1 cellular context compared by ENCODE assay signal in the genomic region with DNA sequence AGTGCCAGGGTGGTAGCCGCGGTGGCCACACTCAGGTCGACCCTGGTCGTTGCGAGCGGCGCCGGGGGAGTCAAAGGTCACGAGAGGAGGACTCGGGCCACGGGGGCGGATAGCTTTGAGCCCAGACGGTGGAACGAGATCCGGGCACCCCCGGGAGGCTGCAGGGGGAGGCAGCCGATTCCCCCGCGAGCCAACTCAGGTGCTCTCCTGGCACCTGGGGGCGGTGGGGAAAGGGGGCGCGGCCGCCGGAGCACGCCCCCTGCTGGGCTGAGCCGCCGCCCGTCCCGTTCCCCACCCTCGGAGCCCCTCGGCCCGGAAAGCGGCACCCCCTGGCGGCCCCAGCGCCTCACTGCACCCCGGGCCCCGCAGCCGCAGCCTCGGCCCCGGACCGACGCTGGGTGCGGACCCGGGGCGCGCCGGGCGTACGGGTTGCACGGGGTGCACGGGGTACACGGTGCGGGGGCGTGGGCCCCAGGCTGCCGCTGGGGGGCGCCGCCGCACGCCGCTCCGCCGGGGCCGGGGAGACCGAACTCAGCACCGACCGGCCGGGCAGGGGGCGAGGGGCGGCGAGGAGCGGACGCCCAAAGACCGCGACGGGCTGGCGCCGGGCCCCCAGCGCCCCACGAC.
TF ChIP-seq lines count a peak whose summit lies in the region.

No MANE protein-coding gene starts in this region.

TF ChIP-seq in GM12878, 131 proteins besides CTCF, POLR2A, EP300 and RAD21 (continued from another document):
- TF ChIP-seq, protein P1, sequence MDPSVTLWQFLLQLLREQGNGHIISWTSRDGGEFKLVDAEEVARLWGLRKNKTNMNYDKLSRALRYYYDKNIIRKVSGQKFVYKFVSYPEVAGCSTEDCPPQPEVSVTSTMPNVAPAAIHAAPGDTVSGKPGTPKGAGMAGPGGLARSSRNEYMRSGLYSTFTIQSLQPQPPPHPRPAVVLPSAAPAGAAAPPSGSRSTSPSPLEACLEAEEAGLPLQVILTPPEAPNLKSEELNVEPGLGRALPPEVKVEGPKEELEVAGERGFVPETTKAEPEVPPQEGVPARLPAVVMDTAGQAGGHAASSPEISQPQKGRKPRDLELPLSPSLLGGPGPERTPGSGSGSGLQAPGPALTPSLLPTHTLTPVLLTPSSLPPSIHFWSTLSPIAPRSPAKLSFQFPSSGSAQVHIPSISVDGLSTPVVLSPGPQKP (IDR thresholded peaks at IDR 0.05; ENCODE audit: low read depth, low read length): no peak
- TF ChIP-seq PAX5 (IDR thresholded peaks at IDR 0.05; ENCODE audit: borderline replicate concordance, low read depth, low read length) (no peak), SREBF1 (IDR thresholded peaks at IDR 0.05; ENCODE audit: low read length) (no peak), EZH2 (IDR thresholded peaks at IDR 0.05; ENCODE audit: borderline replicate concordance, control insufficient read depth, low read depth, low read length) (no peak), STAT1 (conservative IDR thresholded peaks at IDR 0.05) (peak; percentile 81; the same call in 1 of the 2 replicates), NBN (IDR thresholded peaks at IDR 0.05) (no peak), TCF3 (IDR thresholded peaks at IDR 0.05; ENCODE audit: borderline replicate concordance, insufficient read depth, low read depth, low read length) (no peak), TCF7 (IDR thresholded peaks at IDR 0.05; ENCODE audit: borderline replicate concordance) (no peak), FOXK2 (IDR thresholded peaks at IDR 0.05) (no peak), CREB1 (IDR thresholded peaks at IDR 0.05; ENCODE audit: low read depth) (no peak), ZNF274 (IDR thresholded peaks at IDR 0.05; ENCODE audit: insufficient read depth, insufficient read length) (no peak), IKZF1 (conservative IDR thresholded peaks at IDR 0.05) (peak; percentile 83), TARDBP (IDR thresholded peaks at IDR 0.05; ENCODE audit: borderline replicate concordance) (no peak), ZNF622 (IDR thresholded peaks at IDR 0.05) (no peak), HDGF (IDR thresholded peaks at IDR 0.05) (no peak), NRF1 (conservative IDR thresholded peaks at IDR 0.05; ENCODE audit: low read depth, low read length) (no peak), SP1 (IDR thresholded peaks at IDR 0.05; ENCODE audit: low read depth, low read length) (no peak), SUPT20H (IDR thresholded peaks at IDR 0.05; ENCODE audit: borderline replicate concordance, control insufficient read depth, low read depth, low read length) (no peak), JUNB (IDR thresholded peaks at IDR 0.05) (no peak), ESRRA (IDR thresholded peaks at IDR 0.05; ENCODE audit: low read length) (no peak), MTA3 (IDR thresholded peaks at IDR 0.05; ENCODE audit: borderline replicate concordance, low read length) (no peak), YY1 (IDR thresholded peaks at IDR 0.05; ENCODE audit: low read depth, low read length) (peak; percentile 77; the same call in 1 of the 2 replicates)
- TF ChIP-seq, protein P2, sequence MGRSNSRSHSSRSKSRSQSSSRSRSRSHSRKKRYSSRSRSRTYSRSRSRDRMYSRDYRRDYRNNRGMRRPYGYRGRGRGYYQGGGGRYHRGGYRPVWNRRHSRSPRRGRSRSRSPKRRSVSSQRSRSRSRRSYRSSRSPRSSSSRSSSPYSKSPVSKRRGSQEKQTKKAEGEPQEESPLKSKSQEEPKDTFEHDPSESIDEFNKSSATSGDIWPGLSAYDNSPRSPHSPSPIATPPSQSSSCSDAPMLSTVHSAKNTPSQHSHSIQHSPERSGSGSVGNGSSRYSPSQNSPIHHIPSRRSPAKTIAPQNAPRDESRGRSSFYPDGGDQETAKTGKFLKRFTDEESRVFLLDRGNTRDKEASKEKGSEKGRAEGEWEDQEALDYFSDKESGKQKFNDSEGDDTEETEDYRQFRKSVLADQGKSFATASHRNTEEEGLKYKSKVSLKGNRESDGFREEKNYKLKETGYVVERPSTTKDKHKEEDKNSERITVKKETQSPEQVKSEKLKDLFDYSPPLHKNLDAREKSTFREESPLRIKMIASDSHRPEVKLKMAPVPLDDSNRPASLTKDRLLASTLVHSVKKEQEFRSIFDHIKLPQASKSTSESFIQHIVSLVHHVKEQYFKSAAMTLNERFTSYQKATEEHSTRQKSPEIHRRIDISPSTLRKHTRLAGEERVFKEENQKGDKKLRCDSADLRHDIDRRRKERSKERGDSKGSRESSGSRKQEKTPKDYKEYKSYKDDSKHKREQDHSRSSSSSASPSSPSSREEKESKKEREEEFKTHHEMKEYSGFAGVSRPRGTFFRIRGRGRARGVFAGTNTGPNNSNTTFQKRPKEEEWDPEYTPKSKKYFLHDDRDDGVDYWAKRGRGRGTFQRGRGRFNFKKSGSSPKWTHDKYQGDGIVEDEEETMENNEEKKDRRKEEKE (IDR thresholded peaks at IDR 0.05): 0 out of 2 replicates have a peak, but pooled peaks have one; percentile 47
- TF ChIP-seq, protein P3, sequence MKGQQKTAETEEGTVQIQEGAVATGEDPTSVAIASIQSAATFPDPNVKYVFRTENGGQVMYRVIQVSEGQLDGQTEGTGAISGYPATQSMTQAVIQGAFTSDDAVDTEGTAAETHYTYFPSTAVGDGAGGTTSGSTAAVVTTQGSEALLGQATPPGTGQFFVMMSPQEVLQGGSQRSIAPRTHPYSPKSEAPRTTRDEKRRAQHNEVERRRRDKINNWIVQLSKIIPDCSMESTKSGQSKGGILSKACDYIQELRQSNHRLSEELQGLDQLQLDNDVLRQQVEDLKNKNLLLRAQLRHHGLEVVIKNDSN (IDR thresholded peaks at IDR 0.05; ENCODE audit: borderline replicate concordance, extremely low read length, insufficient read depth, low read depth, low read length): no peak
- TF ChIP-seq, protein P4, sequence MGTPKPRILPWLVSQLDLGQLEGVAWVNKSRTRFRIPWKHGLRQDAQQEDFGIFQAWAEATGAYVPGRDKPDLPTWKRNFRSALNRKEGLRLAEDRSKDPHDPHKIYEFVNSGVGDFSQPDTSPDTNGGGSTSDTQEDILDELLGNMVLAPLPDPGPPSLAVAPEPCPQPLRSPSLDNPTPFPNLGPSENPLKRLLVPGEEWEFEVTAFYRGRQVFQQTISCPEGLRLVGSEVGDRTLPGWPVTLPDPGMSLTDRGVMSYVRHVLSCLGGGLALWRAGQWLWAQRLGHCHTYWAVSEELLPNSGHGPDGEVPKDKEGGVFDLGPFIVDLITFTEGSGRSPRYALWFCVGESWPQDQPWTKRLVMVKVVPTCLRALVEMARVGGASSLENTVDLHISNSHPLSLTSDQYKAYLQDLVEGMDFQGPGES (IDR thresholded peaks at IDR 0.05): no peak; the same call in 1 of the 2 replicates
- TF ChIP-seq, protein P5, sequence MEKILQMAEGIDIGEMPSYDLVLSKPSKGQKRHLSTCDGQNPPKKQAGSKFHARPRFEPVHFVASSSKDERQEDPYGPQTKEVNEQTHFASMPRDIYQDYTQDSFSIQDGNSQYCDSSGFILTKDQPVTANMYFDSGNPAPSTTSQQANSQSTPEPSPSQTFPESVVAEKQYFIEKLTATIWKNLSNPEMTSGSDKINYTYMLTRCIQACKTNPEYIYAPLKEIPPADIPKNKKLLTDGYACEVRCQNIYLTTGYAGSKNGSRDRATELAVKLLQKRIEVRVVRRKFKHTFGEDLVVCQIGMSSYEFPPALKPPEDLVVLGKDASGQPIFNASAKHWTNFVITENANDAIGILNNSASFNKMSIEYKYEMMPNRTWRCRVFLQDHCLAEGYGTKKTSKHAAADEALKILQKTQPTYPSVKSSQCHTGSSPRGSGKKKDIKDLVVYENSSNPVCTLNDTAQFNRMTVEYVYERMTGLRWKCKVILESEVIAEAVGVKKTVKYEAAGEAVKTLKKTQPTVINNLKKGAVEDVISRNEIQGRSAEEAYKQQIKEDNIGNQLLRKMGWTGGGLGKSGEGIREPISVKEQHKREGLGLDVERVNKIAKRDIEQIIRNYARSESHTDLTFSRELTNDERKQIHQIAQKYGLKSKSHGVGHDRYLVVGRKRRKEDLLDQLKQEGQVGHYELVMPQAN (conservative IDR thresholded peaks at IDR 0.05): peak; percentile 73
TF ChIP-seq in GM12878: peak in this region for 30.
